Comparison of ENCODE assay signal across 12 cellular contexts in genomic region chr15:58951388-58952060, GRCh38. TPM values are rescaled to one million over a fixed set of nuclear protein-coding genes. Genes with fewer than 3 reads are reported as not detected.
DNase-seq lines count a peak whose midpoint lies in the region; ATAC-seq and TF ChIP-seq lines count a peak whose summit lies in the region.
"Had no signal": no experiment of that assay in that cellular context is flagged by ENCODE, and none has a peak within 500 bp of the region (broad histone marks: within the 10 kb centered on the region; RNA-seq: fewer than 3 reads in every experiment).

No MANE protein-coding gene starts in this region.

- intact Hi-C loops in upper lobe of right lung (cut with DNase I) = no loop called here

- DNase-seq in DMS53 (lab: John Stamatoyannopoulos, UW) = peak; percentile 87
- peak; percentile 39 for DNase-seq in NCI-H2081 treated with DMSO at 0.1 percent for 48 hours (lab: John Stamatoyannopoulos, UW)
- peak; percentile 82 for DNase-seq in dermis blood vessel endothelial cell
- DNase-seq in pulmonary artery endothelial cell (ENCODE audit: low read depth, low spot score) = peak; percentile 56
- no peak for DNase-seq in upper lobe of right lung
- no peak for DNase-seq in hippocampal formation (lab: John Stamatoyannopoulos, UW)
- no peak for DNase-seq in activated CD4-positive, alpha-beta T cell treated with anti-CD3 and anti-CD28 coated beads for 1 hour
- DNase-seq: heart right ventricle, NCI-H2171 had no signal

- H3K4me1 ChIP-seq in upper lobe of right lung = peaks cover 9% of the 10 kb centered on the region

- H3K4me3 ChIP-seq in upper lobe of right lung = no peak overlapping the region
- H3K4me3 ChIP-seq: heart right ventricle had no signal

- TF ChIP-seq CTCF in upper lobe of right lung (IDR thresholded peaks at IDR 0.05) = no peak

- no peak overlapping the region for H3K27ac ChIP-seq in upper lobe of right lung
- H3K27ac ChIP-seq: heart right ventricle, neutrophil, VCaP had no signal

- no peaks in the 10 kb centered on the region for H3K36me3 ChIP-seq in upper lobe of right lung
- H3K36me3 ChIP-seq: heart right ventricle, neutrophil had no signal

- ATAC-seq in upper lobe of right lung = no peak
- ATAC-seq in GM21786 (IDR thresholded peaks at IDR 0.05; ENCODE audit: unreplicated experiment) = no peak

- no peaks in the 10 kb centered on the region for H3K9me3 ChIP-seq in upper lobe of right lung
- H3K9me3 ChIP-seq: heart right ventricle, neutrophil had no signal

- H3K27me3 ChIP-seq in upper lobe of right lung = no peaks in the 10 kb centered on the region
- H3K27me3 ChIP-seq: heart right ventricle, neutrophil had no signal

RNA-seq across cellular contexts. Expression of gene SLTM, which starts 18.0 kb away (rescaled TPM):
- total RNA-seq in dermis blood vessel endothelial cell = 81.7 and 84.6 TPM in 2 replicates
- 48.1 and 68.3 TPM in 2 replicates for total RNA-seq in pulmonary artery endothelial cell
- total RNA-seq in upper lobe of right lung = 84.0 TPM

RNA-seq across cellular contexts. Expression of gene RNF111, which starts 35.9 kb away (rescaled TPM):
- total RNA-seq in dermis blood vessel endothelial cell = 16.2 and 22.2 TPM in 2 replicates
- total RNA-seq in pulmonary artery endothelial cell = 14.8 and 16.2 TPM in 2 replicates
- total RNA-seq in upper lobe of right lung = 35.3 TPM

Comparison
In these comparisons a context has a peak if more than half of its experiments do, and no peak if none do; other contexts are left out.
1. DNase-seq: peak in DMS53 (single experiment), NCI-H2081 treated with DMSO at 0.1 percent for 48 hours (single experiment), dermis blood vessel endothelial cell (single experiment) and pulmonary artery endothelial cell (single experiment); none in upper lobe of right lung (single experiment), hippocampal formation (0 of 2) and activated CD4-positive, alpha-beta T cell treated with anti-CD3 and anti-CD28 coated beads for 1 hour (single experiment).